1 cellular context compared by ENCODE assay signal in the genomic region with DNA sequence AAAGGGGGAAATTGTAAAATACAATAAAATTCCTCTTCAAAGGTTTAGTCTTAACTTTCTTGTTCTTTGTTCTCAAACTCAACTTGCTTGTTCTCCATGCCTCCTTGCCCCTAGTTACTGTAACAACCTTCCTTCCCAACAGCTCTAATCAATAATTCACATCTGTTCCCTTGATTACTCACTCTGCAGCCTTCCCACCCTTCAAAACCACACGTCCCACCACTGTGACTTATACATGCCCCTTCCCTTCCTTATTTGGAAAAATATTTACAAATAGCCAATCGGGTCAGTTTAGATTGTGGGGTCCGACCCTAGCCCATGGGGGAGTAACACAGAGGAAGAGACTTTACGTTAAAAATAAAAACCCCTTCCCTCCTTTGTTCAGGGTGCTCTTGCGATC.
TF ChIP-seq lines count a peak whose summit lies in the region.

No MANE protein-coding gene starts in this region.

TF ChIP-seq in WTC11, 78 proteins besides CTCF, POLR2A, EP300 and RAD21 (continued from another document):
- TF ChIP-seq, protein P1, sequence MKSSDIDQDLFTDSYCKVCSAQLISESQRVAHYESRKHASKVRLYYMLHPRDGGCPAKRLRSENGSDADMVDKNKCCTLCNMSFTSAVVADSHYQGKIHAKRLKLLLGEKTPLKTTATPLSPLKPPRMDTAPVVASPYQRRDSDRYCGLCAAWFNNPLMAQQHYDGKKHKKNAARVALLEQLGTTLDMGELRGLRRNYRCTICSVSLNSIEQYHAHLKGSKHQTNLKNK (CRISPR knock-in tag; IDR thresholded peaks at IDR 0.05) = no peak
- TF ChIP-seq, protein P2, sequence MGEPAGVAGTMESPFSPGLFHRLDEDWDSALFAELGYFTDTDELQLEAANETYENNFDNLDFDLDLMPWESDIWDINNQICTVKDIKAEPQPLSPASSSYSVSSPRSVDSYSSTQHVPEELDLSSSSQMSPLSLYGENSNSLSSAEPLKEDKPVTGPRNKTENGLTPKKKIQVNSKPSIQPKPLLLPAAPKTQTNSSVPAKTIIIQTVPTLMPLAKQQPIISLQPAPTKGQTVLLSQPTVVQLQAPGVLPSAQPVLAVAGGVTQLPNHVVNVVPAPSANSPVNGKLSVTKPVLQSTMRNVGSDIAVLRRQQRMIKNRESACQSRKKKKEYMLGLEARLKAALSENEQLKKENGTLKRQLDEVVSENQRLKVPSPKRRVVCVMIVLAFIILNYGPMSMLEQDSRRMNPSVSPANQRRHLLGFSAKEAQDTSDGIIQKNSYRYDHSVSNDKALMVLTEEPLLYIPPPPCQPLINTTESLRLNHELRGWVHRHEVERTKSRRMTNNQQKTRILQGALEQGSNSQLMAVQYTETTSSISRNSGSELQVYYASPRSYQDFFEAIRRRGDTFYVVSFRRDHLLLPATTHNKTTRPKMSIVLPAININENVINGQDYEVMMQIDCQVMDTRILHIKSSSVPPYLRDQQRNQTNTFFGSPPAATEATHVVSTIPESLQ (CRISPR knock-in tag; IDR thresholded peaks at IDR 0.05) = no peak
- TF ChIP-seq ZNF263 (CRISPR knock-in tag; IDR thresholded peaks at IDR 0.05; ENCODE audit: low read depth) (no peak), OVOL2 (CRISPR knock-in tag; IDR thresholded peaks at IDR 0.05; ENCODE audit: borderline replicate concordance) (no peak), GTF2I (CRISPR knock-in tag; conservative IDR thresholded peaks at IDR 0.05) (no peak), TEAD4 (CRISPR knock-in tag; IDR thresholded peaks at IDR 0.05) (no peak), FOXP1 (CRISPR knock-in tag; IDR thresholded peaks at IDR 0.05; ENCODE audit: borderline replicate concordance) (no peak), ZNF512 (CRISPR knock-in tag; IDR thresholded peaks at IDR 0.05; ENCODE audit: borderline replicate concordance) (no peak), JUN (CRISPR knock-in tag; IDR thresholded peaks at IDR 0.05) (no peak), NR3C1 (CRISPR knock-in tag; conservative IDR thresholded peaks at IDR 0.05; ENCODE audit: low read depth) (no peak), ATF1 (CRISPR knock-in tag; IDR thresholded peaks at IDR 0.05) (no peak), AFF4 (CRISPR knock-in tag; IDR thresholded peaks at IDR 0.05; ENCODE audit: borderline replicate concordance) (no peak), FOXP4 (CRISPR knock-in tag; IDR thresholded peaks at IDR 0.05) (no peak)
- TF ChIP-seq, protein P3, sequence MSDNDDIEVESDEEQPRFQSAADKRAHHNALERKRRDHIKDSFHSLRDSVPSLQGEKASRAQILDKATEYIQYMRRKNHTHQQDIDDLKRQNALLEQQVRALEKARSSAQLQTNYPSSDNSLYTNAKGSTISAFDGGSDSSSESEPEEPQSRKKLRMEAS (CRISPR knock-in tag; IDR thresholded peaks at IDR 0.05) = no peak
- TF ChIP-seq, protein P4, sequence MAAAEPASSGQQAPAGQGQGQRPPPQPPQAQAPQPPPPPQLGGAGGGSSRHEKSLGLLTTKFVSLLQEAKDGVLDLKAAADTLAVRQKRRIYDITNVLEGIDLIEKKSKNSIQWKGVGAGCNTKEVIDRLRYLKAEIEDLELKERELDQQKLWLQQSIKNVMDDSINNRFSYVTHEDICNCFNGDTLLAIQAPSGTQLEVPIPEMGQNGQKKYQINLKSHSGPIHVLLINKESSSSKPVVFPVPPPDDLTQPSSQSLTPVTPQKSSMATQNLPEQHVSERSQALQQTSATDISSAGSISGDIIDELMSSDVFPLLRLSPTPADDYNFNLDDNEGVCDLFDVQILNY (CRISPR knock-in tag; IDR thresholded peaks at IDR 0.05) = no peak
- TF ChIP-seq, protein P5, sequence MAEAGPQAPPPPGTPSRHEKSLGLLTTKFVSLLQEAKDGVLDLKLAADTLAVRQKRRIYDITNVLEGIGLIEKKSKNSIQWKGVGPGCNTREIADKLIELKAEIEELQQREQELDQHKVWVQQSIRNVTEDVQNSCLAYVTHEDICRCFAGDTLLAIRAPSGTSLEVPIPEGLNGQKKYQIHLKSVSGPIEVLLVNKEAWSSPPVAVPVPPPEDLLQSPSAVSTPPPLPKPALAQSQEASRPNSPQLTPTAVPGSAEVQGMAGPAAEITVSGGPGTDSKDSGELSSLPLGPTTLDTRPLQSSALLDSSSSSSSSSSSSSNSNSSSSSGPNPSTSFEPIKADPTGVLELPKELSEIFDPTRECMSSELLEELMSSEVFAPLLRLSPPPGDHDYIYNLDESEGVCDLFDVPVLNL (CRISPR knock-in tag; IDR thresholded peaks at IDR 0.05; ENCODE audit: borderline replicate concordance, low read depth) = no peak
